23 cellular contexts compared by ENCODE assay signal in genomic region chr15:47741082-47741481, GRCh38. TPM values are rescaled to one million over a fixed set of nuclear protein-coding genes. Genes with fewer than 3 reads are reported as not detected.
"Had no signal": no experiment of that assay in that cellular context is flagged by ENCODE, and none has a peak within 500 bp of the region (broad histone marks: within the 10 kb centered on the region; RNA-seq: fewer than 3 reads in every experiment).

No MANE protein-coding gene starts in this region.

- ATAC-seq: activated CD4-positive, CD25-positive, alpha-beta regulatory T cell treated with anti-CD3 and anti-CD28 coated beads, Interleukin-2, amount 50 U/mL, for 24 hours; activated T-cell treated with anti-CD3 and anti-CD28 coated beads, Interleukin-2, amount 50 U/mL, for 72 hours; gastroesophageal sphincter; left colon had no signal

- H3K9me3 ChIP-seq: gastroesophageal sphincter, heart right ventricle, neutrophil, ovary, prostate gland, spleen, testis, vagina had no signal

- DNase-seq: activated CD4-positive, alpha-beta memory T cell treated with anti-CD3 and anti-CD28 coated beads, Interleukin-2, amount 10 ng/mL, durations not matched to agents 7 days and 5 days; activated CD4-positive, alpha-beta T cell treated with anti-CD3 and anti-CD28 coated beads, Interleukin-2, amount 10 ng/mL, durations not matched to agents 24 days and 14 days; activated effector memory CD4-positive, alpha-beta T cell treated with anti-CD3 and anti-CD28 coated beads, Interleukin-2, amount 50 U/mL, for 16 hours; activated naive CD4-positive, alpha-beta T cell treated with anti-CD3 and anti-CD28 coated beads, Interleukin-2, amount 10 ng/mL, durations not matched to agents 7 days and 5 days; activated T-cell treated with anti-CD3 and anti-CD28 coated beads, Interleukin-2, amount 50 U/mL, for 72 hours; amygdala; cerebellar nuclear complex; heart right ventricle; islet precursor cell; left colon; ovary; spleen; stimulated activated CD4-positive, alpha-beta T cell treated with anti-CD3 and anti-CD28 coated beads, Interleukin-4, amount 100 ng/mL, for 1 hour; stimulated activated naive CD4-positive, alpha-beta T cell; testis; trophoblast cell had no signal

- H3K27me3 ChIP-seq: gastroesophageal sphincter, heart right ventricle, neutrophil, ovary, spleen, testis, vagina had no signal

- H3K27ac ChIP-seq: coronary artery, epithelial cell of prostate, gastroesophageal sphincter, neutrophil, ovary, prostate gland, spleen, testis, vagina had no signal

- H3K36me3 ChIP-seq: neutrophil, ovary, prostate gland, spleen had no signal

- H3K4me1 ChIP-seq: prostate gland, testis had no signal

- H3K4me3 ChIP-seq: coronary artery, gastroesophageal sphincter, heart right ventricle, ovary, prostate gland, spleen, testis, vagina had no signal

RNA-seq across cellular contexts. Expression of gene SEMA6D, which starts 23.8 kb away (rescaled TPM):
- total RNA-seq: activated CD4-positive, alpha-beta memory T cell treated with anti-CD3 and anti-CD28 coated beads, Interleukin-2, amount 10 ng/mL, durations not matched to agents 7 days and 5 days; activated CD4-positive, alpha-beta T cell treated with anti-CD3 and anti-CD28 coated beads, Interleukin-2, amount 10 ng/mL, durations not matched to agents 24 days and 14 days; activated T-cell treated with anti-CD3 and anti-CD28 coated beads, Interleukin-2, amount 50 U/mL, for 72 hours had no signal
